26 cellular contexts compared by ENCODE assay signal in the genomic region with DNA sequence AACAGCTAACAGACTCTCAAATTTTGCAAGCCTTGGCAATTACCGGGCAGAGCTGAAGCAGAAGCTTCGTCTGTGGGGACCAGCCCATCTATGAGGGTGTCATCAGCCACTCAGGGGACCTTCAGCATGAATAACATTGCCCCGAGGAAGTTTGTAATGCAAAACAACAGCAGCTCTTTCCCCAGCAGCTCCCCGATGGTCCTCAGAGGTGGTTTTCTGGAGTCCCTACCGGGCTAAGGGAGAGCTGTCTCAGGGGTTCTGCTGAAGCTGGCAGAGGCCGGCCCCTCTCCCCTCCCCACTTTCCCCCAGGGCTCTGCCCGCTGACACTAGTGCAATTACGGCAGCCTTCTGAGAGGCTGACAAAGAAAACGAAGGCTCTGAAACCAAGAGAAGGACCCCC.
A peak's percentile ranks its signal among the peaks of the same experiment; 100 is the strongest.
DNase-seq lines count a peak whose midpoint lies in the region; ATAC-seq and TF ChIP-seq lines count a peak whose summit lies in the region.
"Had no signal": no experiment of that assay in that cellular context is flagged by ENCODE, and none has a peak within 500 bp of the region (broad histone marks: within the 10 kb centered on the region; RNA-seq: fewer than 3 reads in every experiment).

No MANE protein-coding gene starts in this region.

- no peaks in the 10 kb centered on the region for H3K27me3 ChIP-seq in trophoblast cell (ENCODE audit: insufficient read depth, low read length)
- H3K27me3 ChIP-seq in CD8-positive, alpha-beta T cell (ENCODE audit: insufficient read depth, low read length): no peaks in the 10 kb centered on the region
- H3K27me3 ChIP-seq: SJSA1 had no signal

- no peak overlapping the region for H2BK5ac ChIP-seq in trophoblast cell (ENCODE audit: low read depth, low read length, poor library complexity)

- H3K27ac Mint-ChIP-seq in IgD-negative memory B cell: peak overlapping the region; percentile 59 to 89 (median 75)
- H3K27ac Mint-ChIP-seq in CD8-positive, alpha-beta T cell: no peak overlapping the region
- H3K27ac Mint-ChIP-seq: activated CD4-positive, alpha-beta memory T cell treated with anti-CD3 and anti-CD28 coated beads, Interleukin-2, amount 10 ng/mL, durations not matched to agents 7 days and 5 days; activated naive CD4-positive, alpha-beta T cell treated with anti-CD3 and anti-CD28 coated beads for 36 hours; stimulated activated naive CD8-positive, alpha-beta T cell treated with anti-CD3 and anti-CD28 coated beads, Interleukin-15, amount 100 ng/mL, for 72 hours; type B pancreatic cell; WTC11 had no signal

- DNase-seq in DMS 273 (lab: John Stamatoyannopoulos, UW; ENCODE audit: unreplicated experiment): peak; percentile 50
- DNase-seq in DMS 273 treated with DMSO at 0.1 percent for 48 hours (lab: John Stamatoyannopoulos, UW): no peak
- DNase-seq in SK-N-MC (ENCODE audit: low read depth, low spot score): no peak
- DNase-seq in trophoblast cell: peak in 1 of 2 donors; percentile 35
- DNase-seq in NCI-H510A treated with DMSO at 0.1 percent for 48 hours (lab: John Stamatoyannopoulos, UW): no peak
- no peak for DNase-seq in GM19238 (ENCODE audit: insufficient read length, low spot score)
- DNase-seq in CD8-positive, alpha-beta T cell: no peak
- DNase-seq: activated CD4-positive, alpha-beta memory T cell treated with anti-CD3 and anti-CD28 coated beads, Interleukin-2, amount 10 ng/mL, durations not matched to agents 7 days and 5 days; activated naive CD4-positive, alpha-beta T cell treated with anti-CD3 and anti-CD28 coated beads for 36 hours; Calu3; central memory CD4-positive, alpha-beta T cell; erythroblast; foreskin melanocyte; MV-4-11; NCI-H1930; NCI-H446; nucleus accumbens; stimulated activated CD4-positive, alpha-beta T cell treated with anti-CD3 and anti-CD28 coated beads, Interleukin-4, amount 100 ng/mL, for 4 hours; stimulated activated naive CD8-positive, alpha-beta T cell treated with anti-CD3 and anti-CD28 coated beads, Interleukin-15, amount 100 ng/mL, for 72 hours had no signal

- H3K18ac ChIP-seq in trophoblast cell (ENCODE audit: low read length): no peak overlapping the region

- peak overlapping the region; percentile 98 for H3K27ac ChIP-seq in SK-N-MC
- H3K27ac ChIP-seq in trophoblast cell (ENCODE audit: low read depth, low read length): no peak overlapping the region
- H3K27ac ChIP-seq in CD8-positive, alpha-beta T cell (ENCODE audit: low read depth, low read length): no peak overlapping the region
- H3K27ac ChIP-seq: 22Rv1, KMS-11, SJSA1 had no signal

- H3K9ac ChIP-seq in SK-N-MC (ENCODE audit: insufficient read length): peak overlapping the region; percentile 55
- H3K9ac ChIP-seq in trophoblast cell (ENCODE audit: low read length): no peak overlapping the region
- H3K9ac ChIP-seq: KMS-11 had no signal

- no peak overlapping the region for H2AK5ac ChIP-seq in trophoblast cell (ENCODE audit: low read length)

- H3K4me1 ChIP-seq in trophoblast cell (ENCODE audit: control insufficient read depth in 1 of 2, insufficient read depth in 2 of 2, low read length in 2 of 2): peaks cover 43% of the 10 kb centered on the region in 2 experiments
- no peaks in the 10 kb centered on the region for H3K4me1 ChIP-seq in CD8-positive, alpha-beta T cell (ENCODE audit: insufficient read depth, low read length)

- H3K79me2 ChIP-seq in trophoblast cell (ENCODE audit: control insufficient read depth, insufficient read depth, low read length, poor library complexity): peaks cover 2% of the 10 kb centered on the region

- H3K9me3 ChIP-seq in SK-N-MC (ENCODE audit: low read depth, low read length) (no peaks in the 10 kb centered on the region), trophoblast cell (ENCODE audit: insufficient read depth, low read depth, low read length) (no peaks in the 10 kb centered on the region)
- H3K9me3 ChIP-seq in CD8-positive, alpha-beta T cell (ENCODE audit: low read length): no peaks in the 10 kb centered on the region
- H3K9me3 ChIP-seq: SJSA1 had no signal

- no peaks in the 10 kb centered on the region for H3K36me3 Mint-ChIP-seq in IgD-negative memory B cell
- H3K36me3 Mint-ChIP-seq in CD8-positive, alpha-beta T cell: no peaks in the 10 kb centered on the region
- H3K36me3 Mint-ChIP-seq: type B pancreatic cell, WTC11 had no signal

- no peak for TF ChIP-seq CTCF in CD8-positive, alpha-beta T cell (IDR thresholded peaks at IDR 0.05)

- H3K27me3 Mint-ChIP-seq in IgD-negative memory B cell: peaks cover 45% of the 10 kb centered on the region
- no peaks in the 10 kb centered on the region for H3K27me3 Mint-ChIP-seq in CD8-positive, alpha-beta T cell (ENCODE audit: low read depth)
- H3K27me3 Mint-ChIP-seq: stimulated activated naive CD8-positive, alpha-beta T cell treated with anti-CD3 and anti-CD28 coated beads, Interleukin-15, amount 100 ng/mL, for 72 hours had no signal

- H3K4me3 ChIP-seq in SK-N-MC (peak overlapping the region; percentile 70), trophoblast cell (ENCODE audit: low read depth, low read length) (no peak overlapping the region)
- H3K4me3 ChIP-seq in CD8-positive, alpha-beta T cell (ENCODE audit: low read depth, low read length): no peak overlapping the region
- H3K4me3 ChIP-seq: lung, SJSA1 had no signal

- CTCF ChIA-PET in CD8-positive, alpha-beta T cell (lab: Charles Lee): no interaction called here

- no peak overlapping the region for H4K8ac ChIP-seq in trophoblast cell (ENCODE audit: low read depth, low read length)

- no CpG with 5 or more reads among the region's 9 CpGs for WGBS in trophoblast cell (ENCODE audit: extremely low coverage, insufficient coverage, insufficient read length)

- H3K4me1 Mint-ChIP-seq in IgD-negative memory B cell: peaks cover 29 to 48% (median 35%) of the 10 kb centered on the region in 3 donors
- no peaks in the 10 kb centered on the region for H3K4me1 Mint-ChIP-seq in CD8-positive, alpha-beta T cell (ENCODE audit: low read depth)
- H3K4me1 Mint-ChIP-seq: stimulated activated naive CD8-positive, alpha-beta T cell treated with anti-CD3 and anti-CD28 coated beads, Interleukin-15, amount 100 ng/mL, for 72 hours had no signal

- H3K36me3 ChIP-seq in SK-N-MC (ENCODE audit: insufficient read depth, low read length) (no peaks in the 10 kb centered on the region), trophoblast cell (ENCODE audit: control insufficient read depth in 1 of 2, insufficient read depth in 2 of 2, low read length in 2 of 2) (no peaks in the 10 kb centered on the region)
- no peaks in the 10 kb centered on the region for H3K36me3 ChIP-seq in CD8-positive, alpha-beta T cell (ENCODE audit: insufficient read depth, low read length)
- H3K36me3 ChIP-seq: SJSA1 had no signal

- no peak for ATAC-seq in CD8-positive, alpha-beta T cell
- ATAC-seq: stimulated activated naive CD8-positive, alpha-beta T cell treated with anti-CD3 and anti-CD28 coated beads, Interleukin-15, amount 100 ng/mL, for 72 hours; WTC11 had no signal

- H2BK120ac ChIP-seq in trophoblast cell (ENCODE audit: insufficient read depth, low read length, poor library complexity): no peak overlapping the region

- H2AFZ ChIP-seq in trophoblast cell (ENCODE audit: insufficient read depth, low read length, poor library complexity): no peak overlapping the region

- H4K91ac ChIP-seq in trophoblast cell (ENCODE audit: low read depth, low read length): no peak overlapping the region

- no peak overlapping the region for H3K14ac ChIP-seq in trophoblast cell (ENCODE audit: low read length)

- H4K12ac ChIP-seq in trophoblast cell (ENCODE audit: low read depth, low read length): no peak overlapping the region

- H3K23ac ChIP-seq in trophoblast cell (ENCODE audit: low read length): no peak overlapping the region

- peak overlapping the region in 3 of 4 donors; percentile 28 to 72 (median 30) for H3K4me3 Mint-ChIP-seq in IgD-negative memory B cell
- no peak overlapping the region for H3K4me3 Mint-ChIP-seq in CD8-positive, alpha-beta T cell
- H3K4me3 Mint-ChIP-seq: activated CD4-positive, alpha-beta memory T cell treated with anti-CD3 and anti-CD28 coated beads, Interleukin-2, amount 10 ng/mL, durations not matched to agents 7 days and 5 days; activated naive CD4-positive, alpha-beta T cell treated with anti-CD3 and anti-CD28 coated beads for 36 hours; stimulated activated naive CD8-positive, alpha-beta T cell treated with anti-CD3 and anti-CD28 coated beads, Interleukin-15, amount 100 ng/mL, for 72 hours; type B pancreatic cell; WTC11 had no signal

- no peaks in the 10 kb centered on the region for H3K9me3 Mint-ChIP-seq in IgD-negative memory B cell
- H3K9me3 Mint-ChIP-seq in CD8-positive, alpha-beta T cell: no peaks in the 10 kb centered on the region
- H3K9me3 Mint-ChIP-seq: activated CD4-positive, alpha-beta memory T cell treated with anti-CD3 and anti-CD28 coated beads, Interleukin-2, amount 10 ng/mL, durations not matched to agents 7 days and 5 days; activated naive CD4-positive, alpha-beta T cell treated with anti-CD3 and anti-CD28 coated beads for 36 hours; stimulated activated naive CD8-positive, alpha-beta T cell treated with anti-CD3 and anti-CD28 coated beads, Interleukin-15, amount 100 ng/mL, for 72 hours; type B pancreatic cell; WTC11 had no signal

- POLR2A ChIA-PET in CD8-positive, alpha-beta T cell (lab: Charles Lee): no interaction called here

- H3K79me1 ChIP-seq in trophoblast cell (ENCODE audit: low read length): peaks cover 28% of the 10 kb centered on the region

- H2BK12ac ChIP-seq in trophoblast cell (ENCODE audit: low read length): peak overlapping the region; percentile 23

- intact Hi-C loops in CD8-positive, alpha-beta T cell (cut with DNase I, micrococcal nuclease): no loop called here

- H3K4ac ChIP-seq in trophoblast cell (ENCODE audit: low read depth, low read length): no peak overlapping the region

- no peak overlapping the region for H3K4me2 ChIP-seq in trophoblast cell (ENCODE audit: low read length)
- H3K4me2 ChIP-seq: KMS-11 had no signal
